In genomic region chr18:43277164-43277600, GRCh38 we compare ENCODE assay signal across 9 cellular contexts. TPM values are rescaled to one million over a fixed set of nuclear protein-coding genes. Genes with fewer than 3 reads are reported as not detected.
DNase-seq lines count a peak whose midpoint lies in the region; ATAC-seq and TF ChIP-seq lines count a peak whose summit lies in the region.
"Had no signal": no experiment of that assay in that cellular context is flagged by ENCODE, and none has a peak within 500 bp of the region (broad histone marks: within the 10 kb centered on the region; RNA-seq: fewer than 3 reads in every experiment).

Gene SYT4, minus strand, starts transcription at chr18:43277490. Its CDS starts 209 bp downstream, at chr18:43277281.

- H3K9me3 ChIP-seq in lower lobe of right lung, result no peaks in the 10 kb centered on the region
- H3K9me3 ChIP-seq: tibial nerve had no signal

- H3K4me1 ChIP-seq in lower lobe of right lung, result no peaks in the 10 kb centered on the region

- DNase-seq in EH (ENCODE audit: low read depth) (peak; percentile 9), NCI-H2196 treated with DMSO at 0.1 percent for 48 hours (lab: John Stamatoyannopoulos, UW; ENCODE audit: unreplicated experiment) (peak; percentile 79), choroid plexus epithelial cell (ENCODE audit: low read depth) (peak; percentile 78), lower lobe of right lung (no peak), activated gamma-delta T cell treated with Interleukin-2 at 50 U/mL for 16 hours (no peak), DMS114 treated with DMSO at 0.1 percent for 48 hours (lab: John Stamatoyannopoulos, UW; ENCODE audit: unreplicated experiment) (no peak)

- peaks cover 8% of the 10 kb centered on the region for H3K27me3 ChIP-seq in lower lobe of right lung (ENCODE audit: low read depth)

- ATAC-seq in lower lobe of right lung, result peak; percentile 54 to 73
- no peak for ATAC-seq in HG03460 (IDR thresholded peaks at IDR 0.05; ENCODE audit: unreplicated experiment)
- ATAC-seq in GM18870 (IDR thresholded peaks at IDR 0.05; ENCODE audit: unreplicated experiment), result no peak

- no peak within 1 kb of the TSS for H3K27ac ChIP-seq in lower lobe of right lung
- H3K27ac ChIP-seq: tibial nerve had no signal

- TF ChIP-seq CTCF in choroid plexus epithelial cell (conservative IDR thresholded peaks at IDR 0.05; ENCODE audit: low read depth, low read length) (peak; percentile 30), lower lobe of right lung (IDR thresholded peaks at IDR 0.05) (no peak)

- no peak within 1 kb of the TSS for H3K4me3 ChIP-seq in choroid plexus epithelial cell (ENCODE audit: low read depth, low read length)
- H3K4me3 ChIP-seq in lower lobe of right lung, result no peak within 1 kb of the TSS
- H3K4me3 ChIP-seq: tibial nerve had no signal

- no peaks in the 10 kb centered on the region for H3K36me3 ChIP-seq in lower lobe of right lung
- H3K36me3 ChIP-seq: tibial nerve had no signal

- intact Hi-C loops in lower lobe of right lung (cut with DNase I), result no loop called here

RNA-seq across cellular contexts. Expression of gene SYT4, which starts in this region (rescaled TPM):
- not detected for total RNA-seq in lower lobe of right lung
- total RNA-seq: tibial nerve had no signal

Comparison
In these comparisons a context has a peak if more than half of its experiments do, and no peak if none do; other contexts are left out.
1. Peak in ATAC-seq in lower lobe of right lung; RNA of the gene not detected or under 1 TPM.
2. DNase-seq: peak in EH (single experiment), NCI-H2196 treated with DMSO at 0.1 percent for 48 hours (single experiment) and choroid plexus epithelial cell (single experiment); none in lower lobe of right lung (single experiment), activated gamma-delta T cell treated with Interleukin-2 at 50 U/mL for 16 hours (single experiment) and DMS114 treated with DMSO at 0.1 percent for 48 hours (single experiment).